Comparison of ENCODE assay signal across 1 cellular context in the genomic region with DNA sequence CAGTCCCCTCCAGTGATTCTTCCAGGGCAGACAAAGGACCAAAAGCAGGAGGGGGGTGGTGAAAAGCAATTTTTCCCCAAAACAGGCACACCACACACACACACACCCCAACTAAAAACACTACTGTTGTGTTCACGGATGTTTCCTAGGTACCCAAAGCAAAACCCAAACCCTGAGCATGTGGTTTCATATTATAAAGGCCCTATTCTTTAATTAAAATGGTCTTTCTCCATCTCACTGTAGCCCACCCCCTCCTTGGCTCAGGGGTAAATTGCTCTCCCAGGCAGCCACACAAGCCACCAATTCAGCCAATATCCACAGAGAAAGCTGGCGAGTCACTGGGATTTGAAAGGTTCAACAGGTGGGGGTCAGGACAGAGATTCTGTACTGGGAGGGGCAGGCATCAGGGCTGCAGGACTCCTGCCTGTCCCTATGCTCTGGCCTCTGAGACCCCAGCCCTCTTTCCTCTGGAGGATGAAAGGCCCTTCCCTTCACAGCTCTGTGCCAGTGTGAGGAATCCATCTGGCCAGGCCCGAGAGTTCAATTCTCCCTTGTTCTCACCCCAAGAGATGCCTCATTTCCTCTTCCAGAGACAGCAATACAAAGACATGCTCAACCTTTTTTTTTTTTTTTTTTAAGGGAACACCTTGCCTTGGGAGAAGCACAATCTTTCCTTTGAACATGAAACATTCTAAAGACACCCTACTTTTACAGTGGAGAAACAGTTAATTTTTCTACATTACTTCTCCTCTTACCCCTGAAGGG.
TF ChIP-seq lines count a peak whose summit lies in the region.

No MANE protein-coding gene starts in this region.

TF ChIP-seq in WTC11, 78 proteins besides CTCF, POLR2A, EP300 and RAD21:
- no peak for TF ChIP-seq ZNF423 (CRISPR knock-in tag; IDR thresholded peaks at IDR 0.05)
- TF ChIP-seq, protein P1, sequence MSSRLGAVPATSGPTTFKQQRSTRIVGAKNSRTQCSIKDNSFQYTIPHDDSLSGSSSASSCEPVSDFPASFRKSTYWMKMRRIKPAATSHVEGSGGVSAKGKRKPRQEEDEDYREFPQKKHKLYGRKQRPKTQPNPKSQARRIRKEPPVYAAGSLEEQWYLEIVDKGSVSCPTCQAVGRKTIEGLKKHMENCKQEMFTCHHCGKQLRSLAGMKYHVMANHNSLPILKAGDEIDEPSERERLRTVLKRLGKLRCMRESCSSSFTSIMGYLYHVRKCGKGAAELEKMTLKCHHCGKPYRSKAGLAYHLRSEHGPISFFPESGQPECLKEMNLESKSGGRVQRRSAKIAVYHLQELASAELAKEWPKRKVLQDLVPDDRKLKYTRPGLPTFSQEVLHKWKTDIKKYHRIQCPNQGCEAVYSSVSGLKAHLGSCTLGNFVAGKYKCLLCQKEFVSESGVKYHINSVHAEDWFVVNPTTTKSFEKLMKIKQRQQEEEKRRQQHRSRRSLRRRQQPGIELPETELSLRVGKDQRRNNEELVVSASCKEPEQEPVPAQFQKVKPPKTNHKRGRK (CRISPR knock-in tag; IDR thresholded peaks at IDR 0.05; ENCODE audit: borderline replicate concordance) = no peak
- TF ChIP-seq CREB1 (CRISPR knock-in tag; IDR thresholded peaks at IDR 0.05) = no peak
- no peak for TF ChIP-seq ESRRA (CRISPR knock-in tag; IDR thresholded peaks at IDR 0.05; ENCODE audit: borderline replicate concordance)
- TF ChIP-seq, protein P2, sequence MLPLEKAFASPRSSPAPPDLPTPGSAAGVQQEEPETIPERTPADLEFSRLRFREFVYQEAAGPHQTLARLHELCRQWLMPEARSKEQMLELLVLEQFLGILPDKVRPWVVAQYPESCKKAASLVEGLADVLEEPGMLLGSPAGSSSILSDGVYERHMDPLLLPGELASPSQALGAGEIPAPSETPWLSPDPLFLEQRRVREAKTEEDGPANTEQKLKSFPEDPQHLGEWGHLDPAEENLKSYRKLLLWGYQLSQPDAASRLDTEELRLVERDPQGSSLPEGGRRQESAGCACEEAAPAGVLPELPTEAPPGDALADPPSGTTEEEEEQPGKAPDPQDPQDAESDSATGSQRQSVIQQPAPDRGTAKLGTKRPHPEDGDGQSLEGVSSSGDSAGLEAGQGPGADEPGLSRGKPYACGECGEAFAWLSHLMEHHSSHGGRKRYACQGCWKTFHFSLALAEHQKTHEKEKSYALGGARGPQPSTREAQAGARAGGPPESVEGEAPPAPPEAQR (CRISPR knock-in tag; IDR thresholded peaks at IDR 0.05) = no peak
- no peak for TF ChIP-seq NR3C1 (CRISPR knock-in tag; conservative IDR thresholded peaks at IDR 0.05; ENCODE audit: low read depth)
- no peak for TF ChIP-seq GRHL2 (CRISPR knock-in tag; IDR thresholded peaks at IDR 0.05; ENCODE audit: insufficient replicate concordance, severe bottlenecking)
- no peak for TF ChIP-seq NFATC4 (CRISPR knock-in tag; IDR thresholded peaks at IDR 0.05)
- no peak for TF ChIP-seq HMGA2 (CRISPR knock-in tag; IDR thresholded peaks at IDR 0.05)
- TF ChIP-seq, protein P3, sequence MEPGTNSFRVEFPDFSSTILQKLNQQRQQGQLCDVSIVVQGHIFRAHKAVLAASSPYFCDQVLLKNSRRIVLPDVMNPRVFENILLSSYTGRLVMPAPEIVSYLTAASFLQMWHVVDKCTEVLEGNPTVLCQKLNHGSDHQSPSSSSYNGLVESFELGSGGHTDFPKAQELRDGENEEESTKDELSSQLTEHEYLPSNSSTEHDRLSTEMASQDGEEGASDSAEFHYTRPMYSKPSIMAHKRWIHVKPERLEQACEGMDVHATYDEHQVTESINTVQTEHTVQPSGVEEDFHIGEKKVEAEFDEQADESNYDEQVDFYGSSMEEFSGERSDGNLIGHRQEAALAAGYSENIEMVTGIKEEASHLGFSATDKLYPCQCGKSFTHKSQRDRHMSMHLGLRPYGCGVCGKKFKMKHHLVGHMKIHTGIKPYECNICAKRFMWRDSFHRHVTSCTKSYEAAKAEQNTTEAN (CRISPR knock-in tag; IDR thresholded peaks at IDR 0.05) = no peak
- TF ChIP-seq ZNF232 (CRISPR knock-in tag; IDR thresholded peaks at IDR 0.05) = no peak
- no peak for TF ChIP-seq ETV6 (CRISPR knock-in tag; IDR thresholded peaks at IDR 0.05)
- TF ChIP-seq, protein P4, sequence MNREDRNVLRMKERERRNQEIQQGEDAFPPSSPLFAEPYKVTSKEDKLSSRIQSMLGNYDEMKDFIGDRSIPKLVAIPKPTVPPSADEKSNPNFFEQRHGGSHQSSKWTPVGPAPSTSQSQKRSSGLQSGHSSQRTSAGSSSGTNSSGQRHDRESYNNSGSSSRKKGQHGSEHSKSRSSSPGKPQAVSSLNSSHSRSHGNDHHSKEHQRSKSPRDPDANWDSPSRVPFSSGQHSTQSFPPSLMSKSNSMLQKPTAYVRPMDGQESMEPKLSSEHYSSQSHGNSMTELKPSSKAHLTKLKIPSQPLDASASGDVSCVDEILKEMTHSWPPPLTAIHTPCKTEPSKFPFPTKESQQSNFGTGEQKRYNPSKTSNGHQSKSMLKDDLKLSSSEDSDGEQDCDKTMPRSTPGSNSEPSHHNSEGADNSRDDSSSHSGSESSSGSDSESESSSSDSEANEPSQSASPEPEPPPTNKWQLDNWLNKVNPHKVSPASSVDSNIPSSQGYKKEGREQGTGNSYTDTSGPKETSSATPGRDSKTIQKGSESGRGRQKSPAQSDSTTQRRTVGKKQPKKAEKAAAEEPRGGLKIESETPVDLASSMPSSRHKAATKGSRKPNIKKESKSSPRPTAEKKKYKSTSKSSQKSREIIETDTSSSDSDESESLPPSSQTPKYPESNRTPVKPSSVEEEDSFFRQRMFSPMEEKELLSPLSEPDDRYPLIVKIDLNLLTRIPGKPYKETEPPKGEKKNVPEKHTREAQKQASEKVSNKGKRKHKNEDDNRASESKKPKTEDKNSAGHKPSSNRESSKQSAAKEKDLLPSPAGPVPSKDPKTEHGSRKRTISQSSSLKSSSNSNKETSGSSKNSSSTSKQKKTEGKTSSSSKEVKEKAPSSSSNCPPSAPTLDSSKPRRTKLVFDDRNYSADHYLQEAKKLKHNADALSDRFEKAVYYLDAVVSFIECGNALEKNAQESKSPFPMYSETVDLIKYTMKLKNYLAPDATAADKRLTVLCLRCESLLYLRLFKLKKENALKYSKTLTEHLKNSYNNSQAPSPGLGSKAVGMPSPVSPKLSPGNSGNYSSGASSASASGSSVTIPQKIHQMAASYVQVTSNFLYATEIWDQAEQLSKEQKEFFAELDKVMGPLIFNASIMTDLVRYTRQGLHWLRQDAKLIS (CRISPR knock-in tag; IDR thresholded peaks at IDR 0.05; ENCODE audit: borderline replicate concordance) = no peak
- TF ChIP-seq, protein P5, sequence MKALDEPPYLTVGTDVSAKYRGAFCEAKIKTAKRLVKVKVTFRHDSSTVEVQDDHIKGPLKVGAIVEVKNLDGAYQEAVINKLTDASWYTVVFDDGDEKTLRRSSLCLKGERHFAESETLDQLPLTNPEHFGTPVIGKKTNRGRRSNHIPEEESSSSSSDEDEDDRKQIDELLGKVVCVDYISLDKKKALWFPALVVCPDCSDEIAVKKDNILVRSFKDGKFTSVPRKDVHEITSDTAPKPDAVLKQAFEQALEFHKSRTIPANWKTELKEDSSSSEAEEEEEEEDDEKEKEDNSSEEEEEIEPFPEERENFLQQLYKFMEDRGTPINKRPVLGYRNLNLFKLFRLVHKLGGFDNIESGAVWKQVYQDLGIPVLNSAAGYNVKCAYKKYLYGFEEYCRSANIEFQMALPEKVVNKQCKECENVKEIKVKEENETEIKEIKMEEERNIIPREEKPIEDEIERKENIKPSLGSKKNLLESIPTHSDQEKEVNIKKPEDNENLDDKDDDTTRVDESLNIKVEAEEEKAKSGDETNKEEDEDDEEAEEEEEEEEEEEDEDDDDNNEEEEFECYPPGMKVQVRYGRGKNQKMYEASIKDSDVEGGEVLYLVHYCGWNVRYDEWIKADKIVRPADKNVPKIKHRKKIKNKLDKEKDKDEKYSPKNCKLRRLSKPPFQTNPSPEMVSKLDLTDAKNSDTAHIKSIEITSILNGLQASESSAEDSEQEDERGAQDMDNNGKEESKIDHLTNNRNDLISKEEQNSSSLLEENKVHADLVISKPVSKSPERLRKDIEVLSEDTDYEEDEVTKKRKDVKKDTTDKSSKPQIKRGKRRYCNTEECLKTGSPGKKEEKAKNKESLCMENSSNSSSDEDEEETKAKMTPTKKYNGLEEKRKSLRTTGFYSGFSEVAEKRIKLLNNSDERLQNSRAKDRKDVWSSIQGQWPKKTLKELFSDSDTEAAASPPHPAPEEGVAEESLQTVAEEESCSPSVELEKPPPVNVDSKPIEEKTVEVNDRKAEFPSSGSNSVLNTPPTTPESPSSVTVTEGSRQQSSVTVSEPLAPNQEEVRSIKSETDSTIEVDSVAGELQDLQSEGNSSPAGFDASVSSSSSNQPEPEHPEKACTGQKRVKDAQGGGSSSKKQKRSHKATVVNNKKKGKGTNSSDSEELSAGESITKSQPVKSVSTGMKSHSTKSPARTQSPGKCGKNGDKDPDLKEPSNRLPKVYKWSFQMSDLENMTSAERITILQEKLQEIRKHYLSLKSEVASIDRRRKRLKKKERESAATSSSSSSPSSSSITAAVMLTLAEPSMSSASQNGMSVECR (CRISPR knock-in tag; IDR thresholded peaks at IDR 0.05; ENCODE audit: borderline replicate concordance) = no peak
- no peak for TF ChIP-seq ZNF138 (CRISPR knock-in tag; conservative IDR thresholded peaks at IDR 0.05)
- TF ChIP-seq, protein P6, sequence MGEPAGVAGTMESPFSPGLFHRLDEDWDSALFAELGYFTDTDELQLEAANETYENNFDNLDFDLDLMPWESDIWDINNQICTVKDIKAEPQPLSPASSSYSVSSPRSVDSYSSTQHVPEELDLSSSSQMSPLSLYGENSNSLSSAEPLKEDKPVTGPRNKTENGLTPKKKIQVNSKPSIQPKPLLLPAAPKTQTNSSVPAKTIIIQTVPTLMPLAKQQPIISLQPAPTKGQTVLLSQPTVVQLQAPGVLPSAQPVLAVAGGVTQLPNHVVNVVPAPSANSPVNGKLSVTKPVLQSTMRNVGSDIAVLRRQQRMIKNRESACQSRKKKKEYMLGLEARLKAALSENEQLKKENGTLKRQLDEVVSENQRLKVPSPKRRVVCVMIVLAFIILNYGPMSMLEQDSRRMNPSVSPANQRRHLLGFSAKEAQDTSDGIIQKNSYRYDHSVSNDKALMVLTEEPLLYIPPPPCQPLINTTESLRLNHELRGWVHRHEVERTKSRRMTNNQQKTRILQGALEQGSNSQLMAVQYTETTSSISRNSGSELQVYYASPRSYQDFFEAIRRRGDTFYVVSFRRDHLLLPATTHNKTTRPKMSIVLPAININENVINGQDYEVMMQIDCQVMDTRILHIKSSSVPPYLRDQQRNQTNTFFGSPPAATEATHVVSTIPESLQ (CRISPR knock-in tag; IDR thresholded peaks at IDR 0.05) = no peak
- TF ChIP-seq FOXP1 (CRISPR knock-in tag; IDR thresholded peaks at IDR 0.05; ENCODE audit: borderline replicate concordance) = no peak
- no peak for TF ChIP-seq SMAD3 (CRISPR knock-in tag; IDR thresholded peaks at IDR 0.05; ENCODE audit: borderline replicate concordance)
